ENCODE assay signal across 1 cellular context in genomic region chr10:44933451-44933850, GRCh38.
TF ChIP-seq lines count a peak whose summit lies in the region.

No MANE protein-coding gene starts in this region.

TF ChIP-seq in H1, 55 proteins besides CTCF, POLR2A, EP300 and RAD21:
- TF ChIP-seq MAFK (IDR thresholded peaks at IDR 0.05; ENCODE audit: low read depth, low read length), result no peak
- no peak for TF ChIP-seq CHD7 (IDR thresholded peaks at IDR 0.05; ENCODE audit: insufficient replicate concordance, low read length)
- TF ChIP-seq SP4 (IDR thresholded peaks at IDR 0.05; ENCODE audit: low read length), result no peak
- no peak for TF ChIP-seq PHF8 (conservative IDR thresholded peaks at IDR 0.05; ENCODE audit: low read depth, low read length)
- TF ChIP-seq SP2 (IDR thresholded peaks at IDR 0.05; ENCODE audit: low read length), result no peak
- no peak for TF ChIP-seq SIX5 (IDR thresholded peaks at IDR 0.05; ENCODE audit: low read depth, low read length)
- TF ChIP-seq NANOG (IDR thresholded peaks at IDR 0.05; ENCODE audit: insufficient read depth, low read depth, low read length, poor library complexity, severe bottlenecking), result no peak
- TF ChIP-seq ZNF274 (IDR thresholded peaks at IDR 0.05; ENCODE audit: borderline replicate concordance, extremely low read depth, low read length), result no peak
- TF ChIP-seq CEBPB (IDR thresholded peaks at IDR 0.05; ENCODE audit: low read depth, low read length), result no peak
- no peak for TF ChIP-seq MAX (IDR thresholded peaks at IDR 0.05)
- no peak for TF ChIP-seq JUND (IDR thresholded peaks at IDR 0.05; ENCODE audit: low read length)
- no peak for TF ChIP-seq EZH2 (IDR thresholded peaks at IDR 0.05; ENCODE audit: low read depth, low read length, severe bottlenecking)
- TF ChIP-seq CHD1 (IDR thresholded peaks at IDR 0.05; ENCODE audit: low read depth, low read length), result no peak
TF ChIP-seq in H1: peak in this region for 0.
